ENCODE assay signal across 15 cellular contexts in the genomic region with DNA sequence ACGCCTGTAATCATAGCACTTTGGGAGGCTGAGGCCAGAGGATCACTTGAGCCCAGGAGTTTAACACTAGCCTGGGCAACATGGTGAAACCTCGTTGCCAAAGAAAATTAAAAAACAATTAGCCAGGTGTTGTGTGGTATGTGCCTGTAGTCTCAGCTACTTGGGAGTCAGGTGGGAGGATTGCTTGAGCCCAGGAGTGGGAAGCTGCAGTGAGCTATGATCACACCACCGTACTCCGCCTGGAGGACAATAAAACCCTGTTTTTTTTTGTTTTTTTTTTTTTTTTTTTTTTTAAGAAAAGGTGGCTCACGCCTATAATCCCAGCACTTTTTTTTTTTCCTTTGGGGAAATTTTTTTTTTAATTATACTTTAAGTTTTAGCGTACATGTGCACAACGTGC. TPM values are rescaled to one million over a fixed set of nuclear protein-coding genes. Genes with fewer than 3 reads are reported as not detected.
DNase-seq lines count a peak whose midpoint lies in the region; ATAC-seq and TF ChIP-seq lines count a peak whose summit lies in the region.
"Had no signal": no experiment of that assay in that cellular context is flagged by ENCODE, and none has a peak within 500 bp of the region (broad histone marks: within the 10 kb centered on the region; RNA-seq: fewer than 3 reads in every experiment).

No MANE protein-coding gene starts in this region.

- peaks cover 5% of the 10 kb centered on the region for H3F3A ChIP-seq in Loucy (ENCODE audit: low read depth)

- H3K9ac ChIP-seq in BLaER1 (peak overlapping the region; percentile 80), Loucy (ENCODE audit: low read depth, low read length, poor library complexity, severe bottlenecking) (peak overlapping the region; percentile 40)

- no peak for TF ChIP-seq CTCF in Loucy (conservative IDR thresholded peaks at IDR 0.05; ENCODE audit: low read length)

- peaks cover 81% of the 10 kb centered on the region for H3K79me2 ChIP-seq in Loucy (ENCODE audit: insufficient read depth, low read length)

- H4K20me1 ChIP-seq in BLaER1 (no peaks in the 10 kb centered on the region), Loucy (ENCODE audit: insufficient read depth, low read length, poor library complexity, severe bottlenecking) (no peaks in the 10 kb centered on the region)

- H3K9me3 ChIP-seq in BLaER1 (no peaks in the 10 kb centered on the region), Loucy (ENCODE audit: insufficient read depth, low read depth, low read length) (no peaks in the 10 kb centered on the region)
- H3K9me3 ChIP-seq: A549 had no signal

- intact Hi-C loops in left colon (cut with DNase I, micrococcal nuclease) = loop anchor here in 1 of 2 donors (10.0 kb wide), 1 partner anchor 182 kb away; no protein-coding TSS in a partner anchor

- H3K36me3 ChIP-seq in BLaER1 (no peaks in the 10 kb centered on the region), Loucy (ENCODE audit: insufficient read depth, low read length) (peaks cover 9% of the 10 kb centered on the region; the same call in 1 of the 2 replicates)

- H3K4me3 ChIP-seq in BLaER1 (no peak overlapping the region), Loucy (ENCODE audit: low read length, poor library complexity, severe bottlenecking) (no peak overlapping the region)
- H3K4me3 ChIP-seq: A549, GM23338 had no signal

- no peak overlapping the region for H2AFZ ChIP-seq in Loucy (ENCODE audit: low read length)
- H2AFZ ChIP-seq: GM23338 had no signal

- H3K27me3 ChIP-seq in BLaER1 (no peaks in the 10 kb centered on the region), Loucy (ENCODE audit: insufficient read depth, low read length, poor library complexity, severe bottlenecking) (no peaks in the 10 kb centered on the region)

- no peaks in the 10 kb centered on the region for H3K9me2 ChIP-seq in Loucy (replicated peaks; ENCODE audit: low read depth, low read length)

- DNase-seq in NCI-H2171 treated with DMSO at 0.1 percent for 48 hours (lab: John Stamatoyannopoulos, UW) (peak; percentile 46), NCI-H2171 (lab: John Stamatoyannopoulos, UW) (no peak), left colon (no peak), HuH-7 (ENCODE audit: low spot score) (no peak), NCI-H1930 (lab: John Stamatoyannopoulos, UW) (no peak)
- DNase-seq: AML-193; Calu3; CD8-positive, alpha-beta T cell; DMS79 treated with DMSO at 0.1 percent for 48 hours had no signal

- peak overlapping the region; percentile 94 for H3K27ac ChIP-seq in BLaER1
- H3K27ac ChIP-seq: 22Rv1, A549 had no signal

- peaks cover 95% of the 10 kb centered on the region for H3K4me1 ChIP-seq in BLaER1
- H3K4me1 ChIP-seq in Loucy (ENCODE audit: insufficient read depth, low read length, poor library complexity, severe bottlenecking) = peaks cover 59% of the 10 kb centered on the region
- H3K4me1 ChIP-seq: A549 had no signal

- peak; percentile 18 for ATAC-seq in left colon
- ATAC-seq: CD8-positive, alpha-beta T cell; GM23338; HCT116 had no signal

- peak overlapping the region; percentile 77 for H3K4me2 ChIP-seq in BLaER1
- H3K4me2 ChIP-seq in Loucy (ENCODE audit: low read depth, low read length, poor library complexity, severe bottlenecking) = no peak overlapping the region
- H3K4me2 ChIP-seq: A549, GM23338 had no signal

RNA-seq across cellular contexts. Expression of a gene that starts 26.1 kb away (rescaled TPM):
- total RNA-seq in left colon = 10 to 100 TPM; 40.8 to 55.2 TPM
